ENCODE assay signal across 14 cellular contexts in the genomic region with DNA sequence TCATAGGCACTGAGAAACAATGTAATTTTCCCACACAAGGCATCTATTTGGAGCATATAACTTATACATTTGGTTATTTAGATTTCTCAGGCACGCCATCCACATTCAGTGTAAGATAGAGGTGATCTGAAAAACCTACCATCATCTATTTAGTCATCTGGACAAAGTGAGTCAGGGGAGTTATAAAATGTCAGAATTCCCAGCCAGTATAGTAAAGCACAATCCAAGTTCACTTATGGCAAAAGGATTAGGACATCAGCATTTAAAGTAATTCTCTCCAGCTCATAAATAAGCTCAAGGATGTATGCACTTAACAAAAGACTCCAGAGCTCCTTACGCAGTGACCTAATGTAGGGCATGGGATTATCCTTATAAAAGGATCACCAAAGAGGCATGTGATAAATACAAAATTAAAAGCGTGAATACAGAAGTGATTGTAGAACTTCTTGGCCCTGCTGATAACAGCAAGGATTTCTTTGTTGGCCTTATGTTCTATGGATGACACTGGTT.
"Had no signal": no experiment of that assay in that cellular context is flagged by ENCODE, and none has a peak within 500 bp of the region (broad histone marks: within the 10 kb centered on the region; RNA-seq: fewer than 3 reads in every experiment).

No MANE protein-coding gene starts in this region.

- H3K27ac ChIP-seq: esophagus muscularis mucosa, gastrocnemius medialis, neural progenitor cell, prostate gland, right atrium auricular region, stomach, thyroid gland had no signal

- H3K9me3 ChIP-seq: esophagus muscularis mucosa, gastrocnemius medialis, prostate gland, right atrium auricular region, stomach, thyroid gland had no signal

- H2AFZ ChIP-seq: neural progenitor cell had no signal

- H3K4me1 ChIP-seq: neural progenitor cell, prostate gland, right atrium auricular region, thyroid gland had no signal

- H3K36me3 ChIP-seq: esophagus muscularis mucosa, gastrocnemius medialis, neural progenitor cell, prostate gland, right atrium auricular region, stomach, thyroid gland had no signal

- H3K9ac ChIP-seq: neural progenitor cell had no signal

- H3K4me3 ChIP-seq: esophagus muscularis mucosa, gastrocnemius medialis, neural progenitor cell, prostate gland, right atrium auricular region, stomach, thyroid gland had no signal

- DNase-seq: effector memory CD4-positive, alpha-beta T cell; gastrocnemius medialis; head of caudate nucleus; mesenchymal stem cell; naive thymus-derived CD4-positive, alpha-beta T cell; stimulated activated CD4-positive, alpha-beta T cell treated with anti-CD3 and anti-CD28 coated beads, Interleukin-2, amount 100 ng/mL, for 24 hours; stimulated activated CD4-positive, alpha-beta T cell treated with anti-CD3 and anti-CD28 coated beads, Interleukin-4, amount 100 ng/mL, for 24 hours; stimulated activated naive CD4-positive, alpha-beta T cell treated with Interleukin-2 at 50 U/mL for 16 hours; stomach; thyroid gland had no signal

- H3K4me2 ChIP-seq: neural progenitor cell had no signal

- H3K27me3 ChIP-seq: esophagus muscularis mucosa, gastrocnemius medialis, neural progenitor cell, right atrium auricular region, stomach, thyroid gland had no signal
